ENCODE assay signal across 22 cellular contexts in the genomic region with DNA sequence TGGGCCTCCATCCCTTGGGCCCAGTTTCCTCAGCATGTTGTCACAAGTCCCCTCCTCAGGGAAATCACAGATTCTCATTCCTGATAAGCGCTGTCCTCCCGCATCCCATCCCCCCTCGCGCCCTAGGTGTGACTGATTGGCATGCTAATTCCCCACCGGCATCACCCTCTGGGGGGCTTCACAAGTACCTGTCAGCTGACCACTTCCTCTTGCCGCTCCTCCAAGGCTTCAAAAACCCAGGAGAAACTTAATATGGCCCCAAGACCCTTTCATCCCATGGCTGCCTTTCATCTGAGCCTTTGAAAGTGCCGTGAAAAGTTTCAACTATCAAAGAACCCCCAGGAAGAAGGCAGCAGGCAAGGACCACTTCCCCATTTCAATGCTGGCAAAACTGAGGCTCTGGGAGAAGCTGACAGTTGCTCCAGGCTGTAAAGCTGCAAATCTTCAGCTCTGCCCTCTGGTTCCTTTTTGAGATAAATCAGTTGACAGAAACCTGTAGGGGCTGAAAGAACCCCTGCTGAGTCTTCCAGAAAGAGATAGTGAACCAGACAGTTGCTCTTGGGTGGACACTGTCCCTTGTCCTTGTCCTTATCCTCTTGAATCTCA. TPM values are rescaled to one million over a fixed set of nuclear protein-coding genes. Genes with fewer than 3 reads are reported as not detected.
"Had no signal": no experiment of that assay in that cellular context is flagged by ENCODE, and none has a peak within 500 bp of the region (broad histone marks: within the 10 kb centered on the region; RNA-seq: fewer than 3 reads in every experiment).

No MANE protein-coding gene starts in this region.

- DNase-seq: activated CD8-positive, alpha-beta memory T cell treated with anti-CD3 and anti-CD28 coated beads, Interleukin-2, amount 50 U/mL, for 4 hours; activated naive CD4-positive, alpha-beta T cell treated with Interleukin-2 at 50 U/mL for 16 hours; activated T-cell treated with anti-CD3 and anti-CD28 coated beads, Interleukin-2, amount 50 U/mL, for 4 hours; amygdala; colonic mucosa; esophagus squamous epithelium; gastrocnemius medialis; head of caudate nucleus; hypothalamus; immature natural killer cell; left lung; naive thymus-derived CD4-positive, alpha-beta T cell; ovary; stomach; T-helper 1 cell had no signal

- H3K4me1 Mint-ChIP-seq: immature natural killer cell; naive thymus-derived CD4-positive, alpha-beta T cell had no signal

- H3K27me3 ChIP-seq: colonic mucosa, esophagus squamous epithelium, gastrocnemius medialis, left lung, ovary, stomach, suprapubic skin, tibial nerve had no signal

- H3K27ac ChIP-seq: colonic mucosa, esophagus squamous epithelium, gastrocnemius medialis, left lung, ovary, prostate gland, stomach, suprapubic skin, tibial nerve had no signal

- H3K4me3 Mint-ChIP-seq: activated T-cell treated with anti-CD3 and anti-CD28 coated beads, Interleukin-2, amount 50 U/mL, for 4 hours; immature natural killer cell; naive thymus-derived CD4-positive, alpha-beta T cell had no signal

- ATAC-seq: activated T-cell treated with anti-CD3 and anti-CD28 coated beads, Interleukin-2, amount 50 U/mL, for 4 hours; gastrocnemius medialis; left lung; naive thymus-derived CD4-positive, alpha-beta T cell had no signal

- H3K36me3 ChIP-seq: colonic mucosa, esophagus squamous epithelium, gastrocnemius medialis, left lung, ovary, prostate gland, stomach, suprapubic skin, tibial nerve had no signal

- H3K9me3 ChIP-seq: colonic mucosa, esophagus squamous epithelium, gastrocnemius medialis, left lung, ovary, prostate gland, stomach, suprapubic skin, tibial nerve had no signal

- H3K4me1 ChIP-seq: colonic mucosa, esophagus squamous epithelium, gastrocnemius medialis, left lung, prostate gland, stomach, suprapubic skin, tibial nerve had no signal

- H3K9me3 Mint-ChIP-seq: activated T-cell treated with anti-CD3 and anti-CD28 coated beads, Interleukin-2, amount 50 U/mL, for 4 hours; activated T-helper 2 cell treated with anti-CD3 and anti-CD28 coated beads, Interferon-gamma antibody, Interleukin-2, Interleukin-4, amounts not matched to agents 10 μg/mL and 5 μg/mL and 100 μg/mL, durations not matched to agents 14 hours and 24 hours and 36 hours; immature natural killer cell had no signal

- H3K4me3 ChIP-seq: colonic mucosa, esophagus squamous epithelium, gastrocnemius medialis, left lung, lung, ovary, prostate gland, stomach, suprapubic skin, tibial nerve had no signal

- FAIRE-seq: bronchial epithelial cell had no signal

- H3K27ac Mint-ChIP-seq: activated T-helper 2 cell treated with anti-CD3 and anti-CD28 coated beads, Interferon-gamma antibody, Interleukin-2, Interleukin-4, amounts not matched to agents 10 μg/mL and 5 μg/mL and 100 μg/mL, durations not matched to agents 14 hours and 24 hours and 36 hours; immature natural killer cell; naive thymus-derived CD4-positive, alpha-beta T cell had no signal

- H3K36me3 Mint-ChIP-seq: immature natural killer cell; naive thymus-derived CD4-positive, alpha-beta T cell had no signal

RNA-seq across cellular contexts. Expression of a gene that starts 12.8 kb away (rescaled TPM):
- total RNA-seq: activated T-cell treated with anti-CD3 and anti-CD28 coated beads, Interleukin-2, amount 50 U/mL, for 4 hours; activated T-helper 2 cell treated with anti-CD3 and anti-CD28 coated beads, Interferon-gamma antibody, Interleukin-2, Interleukin-4, amounts not matched to agents 10 μg/mL and 5 μg/mL and 100 μg/mL, durations not matched to agents 14 hours and 24 hours and 36 hours; bronchial epithelial cell; colonic mucosa; esophagus squamous epithelium; gastrocnemius medialis; naive thymus-derived CD4-positive, alpha-beta T cell; stomach; tibial nerve; urinary bladder had no signal
- polyA plus RNA-seq: immature natural killer cell; naive thymus-derived CD4-positive, alpha-beta T cell had no signal
